In the genomic region with DNA sequence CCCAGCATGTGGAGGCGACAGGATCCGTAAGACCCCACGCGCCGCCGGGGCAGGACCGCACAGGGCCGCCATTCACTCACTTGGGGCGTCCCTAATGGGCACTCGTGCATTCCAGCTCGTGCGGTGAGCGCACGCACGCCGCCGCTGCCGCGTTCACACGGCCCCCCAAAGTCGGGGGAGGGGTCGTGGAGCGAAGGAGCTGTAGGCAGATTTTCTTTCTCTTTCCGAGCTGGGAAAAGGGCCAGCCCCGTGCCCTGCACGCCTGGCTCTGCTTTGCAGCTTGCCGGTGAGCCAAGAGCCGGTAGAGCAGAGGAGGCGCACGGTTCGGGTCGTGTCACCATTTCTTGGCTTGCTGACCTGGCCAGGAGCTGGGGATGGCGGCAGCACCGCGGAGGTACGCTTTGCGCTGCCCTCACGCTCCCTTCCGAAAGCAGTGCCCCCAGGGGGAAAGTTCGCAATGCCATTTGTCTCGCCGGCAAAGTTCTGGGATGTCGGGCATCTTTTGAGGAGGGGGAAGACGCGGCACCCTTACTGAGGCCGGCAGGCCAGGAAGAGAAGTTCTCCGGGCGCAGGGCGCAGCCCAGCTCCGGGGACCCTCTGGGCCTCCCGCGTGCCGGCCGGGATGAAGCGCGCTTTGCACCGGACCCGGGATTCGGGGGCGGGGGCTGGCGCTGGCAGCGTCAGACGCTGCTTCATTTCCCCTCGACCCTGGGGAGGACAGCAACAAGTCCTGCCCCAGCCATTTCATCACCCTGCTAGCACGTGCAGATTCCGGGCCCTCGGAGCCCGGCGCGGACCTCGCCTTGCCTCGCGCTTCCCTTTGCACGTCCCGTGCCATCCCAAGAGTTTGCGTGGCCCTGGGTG, we compare ENCODE assay signal across 8 cellular contexts. TPM values are rescaled to one million over a fixed set of nuclear protein-coding genes. Genes with fewer than 3 reads are reported as not detected.
DNase-seq lines count a peak whose midpoint lies in the region; ATAC-seq, FAIRE-seq and TF ChIP-seq lines count a peak whose summit lies in the region.

No MANE protein-coding gene starts in this region.

- POLR2A ChIA-PET in HepG2 (lab: Yijun Ruan, JAX) = interaction anchor here (0.7 to 7.2 kb wide), 11 partner anchors 10 to 612 kb away, joined by 3 to 513 read pairs (median 5); partner anchors contain the start of genes ATP6V0E1 and RPL26L1
- POLR2A ChIA-PET in naive thymus-derived CD8-positive, alpha-beta T cell (lab: Charles Lee) = no interaction called here

- H3K9me3 ChIP-seq in HepG2 (ENCODE audit: low read length) = no peaks in the 10 kb centered on the region

- TF ChIP-seq EP300 in HepG2 (IDR thresholded peaks at IDR 0.05; ENCODE audit: low read depth in 2 of 2, low read length in 2 of 2) (no peak), HepG2 (CRISPR knock-in tag; IDR thresholded peaks at IDR 0.05; ENCODE audit: borderline replicate concordance) (no peak)

- intact Hi-C loops in HepG2 (cut with micrococcal nuclease; ENCODE audit: unreplicated experiment) = no loop called here

- H3K27me3 Mint-ChIP-seq in naive thymus-derived CD8-positive, alpha-beta T cell = peaks cover 38 to 82% (median 66%) of the 10 kb centered on the region in 5 donors

- H3K27ac ChIP-seq in HepG2 (ENCODE audit: extremely low read length, insufficient read depth, low read length) = peak overlapping the region; percentile 65

- peak overlapping the region; percentile 91 for H3K4me3 ChIP-seq in AG09309 (ENCODE audit: control insufficient read depth, low read depth, low read length)
- peak overlapping the region; percentile 63 for H3K4me3 ChIP-seq in astrocyte of the cerebellum (ENCODE audit: low read depth, low read length)
- peak overlapping the region; percentile 87 to 97 (median 88) for H3K4me3 ChIP-seq in HepG2 (replicated peaks in 1 of 3; ENCODE audit: insufficient read depth in 1 of 3, low read depth in 2 of 3, low read length in 3 of 3)

- DNase-seq in AG09309 (ENCODE audit: low read depth) (no peak), HK-2 (ENCODE audit: unreplicated experiment) (peak; percentile 29), astrocyte of the cerebellum (ENCODE audit: low read depth) (no peak), HepG2 (ENCODE audit: low spot score) (no peak), DMS153 (lab: John Stamatoyannopoulos, UW) (no peak), CD1c-positive myeloid dendritic cell (ENCODE audit: extremely low spot score) (no peak)
- DNase-seq in naive thymus-derived CD8-positive, alpha-beta T cell = no peak

- H3K36me3 ChIP-seq in HepG2 (replicated peaks in 1 of 2; ENCODE audit: control insufficient read depth in 1 of 2, insufficient read depth in 2 of 2, low read length in 2 of 2) = peaks cover 21 to 36% of the 10 kb centered on the region in 2 experiments

- no peaks in the 10 kb centered on the region for H3K36me3 Mint-ChIP-seq in naive thymus-derived CD8-positive, alpha-beta T cell

- peak overlapping the region in 1 of 10 donors; percentile 56 for H3K27ac Mint-ChIP-seq in naive thymus-derived CD8-positive, alpha-beta T cell

- peak overlapping the region; percentile 95 for H3K4me2 ChIP-seq in HepG2 (ENCODE audit: low read depth, low read length)

- CTCF ChIA-PET in HepG2 (lab: Yijun Ruan, JAX; ENCODE audit: low intra/inter-chr PET ratio, low total read pairs) = no interaction called here

- TF ChIP-seq POLR2A in HepG2 (IDR thresholded peaks at IDR 0.05; ENCODE audit: insufficient read depth in 1 of 2, low read depth in 2 of 2, low read length in 2 of 2) = no peak

- FAIRE-seq in HepG2 (lab: Jason Lieb, UNC) = no peak

- peaks cover 15 to 33% (median 31%) of the 10 kb centered on the region in 4 donors for H3K4me1 Mint-ChIP-seq in naive thymus-derived CD8-positive, alpha-beta T cell

- BruUV-seq in HepG2 (replicated peaks; lab: Mats Ljungman, UMichigan) = no TSS peak

- H3K9ac ChIP-seq in HepG2 (ENCODE audit: insufficient read depth, low read depth, low read length) = peak overlapping the region; percentile 82

- H3K79me2 ChIP-seq in HepG2 (ENCODE audit: insufficient read depth, low read length) = peaks cover 50% of the 10 kb centered on the region

- TF ChIP-seq RAD21 in HepG2 (CRISPR knock-in tag; IDR thresholded peaks at IDR 0.05) = no peak

- peaks cover 0 to 1% (median 0%) of the 10 kb centered on the region in 9 donors for H3K9me3 Mint-ChIP-seq in naive thymus-derived CD8-positive, alpha-beta T cell

- no peaks in the 10 kb centered on the region; a peak in 1 of 5 replicates for H3K27me3 ChIP-seq in HepG2 (ENCODE audit: control insufficient read depth in 1 of 2, insufficient read depth in 2 of 2, low read length in 2 of 2)

- WGBS in HepG2 (ENCODE audit: low lambda C conversion rate) = 0% methylated on average over 9 of the region's 76 CpGs

- TF ChIP-seq CTCF in AG09309 (IDR thresholded peaks at IDR 0.05; ENCODE audit: control insufficient read depth, insufficient read depth, low read depth, low read length, missing control alignments) (no peak), astrocyte of the cerebellum (IDR thresholded peaks at IDR 0.05; ENCODE audit: low read depth, low read length, missing control alignments) (no peak), HepG2 (CRISPR knock-in tag; IDR thresholded peaks at IDR 0.05) (no peak)

- H2AFZ ChIP-seq in HepG2 (ENCODE audit: low read length) = no peak overlapping the region

- ATAC-seq in HepG2 (no peak), HG03442 (IDR thresholded peaks at IDR 0.05; ENCODE audit: unreplicated experiment) (no peak)
- no peak for ATAC-seq in naive thymus-derived CD8-positive, alpha-beta T cell

- H3K4me1 ChIP-seq in HepG2 (ENCODE audit: insufficient read depth, low read length) = peaks cover 62% of the 10 kb centered on the region

- H3K4me3 Mint-ChIP-seq in naive thymus-derived CD8-positive, alpha-beta T cell = peak overlapping the region in 5 of 10 donors; percentile 26 to 75 (median 59)

- peaks cover 50% of the 10 kb centered on the region for H4K20me1 ChIP-seq in HepG2 (ENCODE audit: insufficient read depth, low read length)

- in situ Hi-C loops in astrocyte of the cerebellum (cut with HindIII; ENCODE audit: low sequenced_read_pairs) (no loop called here), HepG2 (cut with HindIII; ENCODE audit: extremely low pct_ligation_motif_present, low pct_unique_long_range_greater_than_20kb) (no loop called here)

TF ChIP-seq in HepG2, 621 proteins besides CTCF, POLR2A, EP300 and RAD21 (continues in another document):
- no peak; the same call in 1 of the 2 replicates for TF ChIP-seq THAP8 (CRISPR knock-in tag; IDR thresholded peaks at IDR 0.05; ENCODE audit: borderline replicate concordance)
- TF ChIP-seq ZNF572 (CRISPR knock-in tag; IDR thresholded peaks at IDR 0.05) = 0 out of 2 replicates have a peak, but pooled peaks have one; percentile 14
- TF ChIP-seq CHCHD3 (CRISPR knock-in tag; IDR thresholded peaks at IDR 0.05) = 0 out of 2 replicates have a peak, but pooled peaks have one; percentile 18
- TF ChIP-seq MED8 (CRISPR knock-in tag; IDR thresholded peaks at IDR 0.05; ENCODE audit: insufficient replicate concordance) = peak; percentile 13
- TF ChIP-seq AGO2 (optimal IDR thresholded peaks at IDR 0.05; ENCODE audit: low read depth, low read length) = peak; percentile 94
- TF ChIP-seq ZC3H13 (CRISPR knock-in tag; IDR thresholded peaks at IDR 0.05) = peak; percentile 65; the same call in 1 of the 2 replicates
- 0 out of 2 replicates have a peak, but pooled peaks have one; percentile 21 for TF ChIP-seq SALL1 (CRISPR knock-in tag; IDR thresholded peaks at IDR 0.05)
- no peak for TF ChIP-seq ZFAT (CRISPR knock-in tag; conservative IDR thresholded peaks at IDR 0.05)

RNA-seq across cellular contexts. Expression of gene STC2, which starts 0.9 kb away (rescaled TPM):
- 10.7 and 27.1 TPM in 2 replicates for total RNA-seq in HepG2 (2016; rRNA removed; fragmentation: Illumina TruSeq; extraction: Trizol)
- 2.6 and 3.3 TPM in 2 replicates for total RNA-seq in HepG2 (2016; cell fraction: cytosol; rRNA removed; fragmentation: Illumina TruSeq; extraction: Trizol; ENCODE audit: low read depth)
- 7.9 and 28.0 TPM in 2 replicates for total RNA-seq in HepG2 (2016; cell fraction: insoluble cytoplasmic fraction; rRNA removed; fragmentation: Illumina TruSeq; extraction: Trizol)
- 6.2 and 6.4 TPM in 2 replicates for total RNA-seq in HepG2 (2016; cell fraction: membrane; rRNA removed; fragmentation: Illumina TruSeq; extraction: Trizol)
- total RNA-seq in HepG2 (2016; cell fraction: nucleus; rRNA removed; fragmentation: Illumina TruSeq; extraction: Trizol) = 33.8 and 37.3 TPM in 2 replicates
- 69.2 and 94.0 TPM in 2 replicates for polyA plus RNA-seq in HepG2 (2011; rRNA removed)
- 102 and 149 TPM in 2 replicates for polyA plus RNA-seq in HepG2 (2011; cell fraction: cytosol; rRNA removed)
- polyA plus RNA-seq in HepG2 (2011; cell fraction: nucleus; rRNA removed) = 198 and 199 TPM in 2 replicates
- 94.1 and 190 TPM in 2 replicates for polyA plus RNA-seq in HepG2 (2012)
- 2.2 TPM in 2 replicates for polyA plus RNA-seq in HepG2 (2016; cell fraction: cytosol; fragmentation: Illumina TruSeq; extraction: Trizol; ENCODE audit: low read depth)
- 8.5 and 9.7 TPM in 2 replicates for polyA plus RNA-seq in HepG2 (2016; cell fraction: insoluble cytoplasmic fraction; fragmentation: Illumina TruSeq; extraction: Trizol; ENCODE audit: low read depth)
- 3.9 and 4.3 TPM in 2 replicates for polyA plus RNA-seq in HepG2 (2016; cell fraction: membrane; fragmentation: Illumina TruSeq; extraction: Trizol; ENCODE audit: low read depth)
- polyA plus RNA-seq in HepG2 (2016; cell fraction: nucleus; fragmentation: Illumina TruSeq; extraction: Trizol; ENCODE audit: insufficient read depth, low read depth) = 51.5 and 52.5 TPM in 2 replicates
- polyA minus RNA-seq in HepG2 (2011; rRNA and poly(A)+ RNA removed; ENCODE audit: low replicate concordance) = 19.1 and 61.4 TPM in 2 replicates
- 90.7 and 104 TPM in 2 replicates for polyA minus RNA-seq in HepG2 (2011; cell fraction: cytosol; rRNA and poly(A)+ RNA removed)
- polyA minus RNA-seq in HepG2 (2011; cell fraction: nucleus; rRNA and poly(A)+ RNA removed) = 135 and 186 TPM in 2 replicates
- total RNA-seq in naive thymus-derived CD8-positive, alpha-beta T cell = not detected
- not detected for polyA plus RNA-seq in naive thymus-derived CD8-positive, alpha-beta T cell
